ENCODE assay signal across 9 cellular contexts in genomic region chr4:182937268-182938208, GRCh38. TPM values are rescaled to one million over a fixed set of nuclear protein-coding genes. Genes with fewer than 3 reads are reported as not detected.
A peak's percentile ranks its signal among the peaks of the same experiment; 100 is the strongest.
DNase-seq lines count a peak whose midpoint lies in the region; ATAC-seq and TF ChIP-seq lines count a peak whose summit lies in the region.
"Had no signal": no experiment of that assay in that cellular context is flagged by ENCODE, and none has a peak within 500 bp of the region (broad histone marks: within the 10 kb centered on the region; RNA-seq: fewer than 3 reads in every experiment).

No MANE protein-coding gene starts in this region.

- H3K27me3 Mint-ChIP-seq in activated T-cell treated with anti-CD3 and anti-CD28 coated beads, Interleukin-2, amount 50 U/mL, for 72 hours (ENCODE audit: low read depth), result peaks cover 10% of the 10 kb centered on the region
- peaks cover 13% of the 10 kb centered on the region for H3K27me3 Mint-ChIP-seq in activated T-cell treated with anti-CD3 and anti-CD28 coated beads, Interleukin-2, amount 50 U/mL, for 24 hours

- TF ChIP-seq CTCF in MM.1S (IDR thresholded peaks at IDR 0.05; ENCODE audit: low read length) (no peak), parathyroid adenoma (IDR thresholded peaks at IDR 0.05) (no peak)

- H3K36me3 Mint-ChIP-seq in activated T-cell treated with anti-CD3 and anti-CD28 coated beads, Interleukin-2, amount 50 U/mL, for 72 hours (ENCODE audit: insufficient read depth in 2 of 2), result no peaks in the 10 kb centered on the region
- H3K36me3 Mint-ChIP-seq in activated T-cell treated with anti-CD3 and anti-CD28 coated beads, Interleukin-2, amount 50 U/mL, for 24 hours (ENCODE audit: low read depth), result no peaks in the 10 kb centered on the region

- no peaks in the 10 kb centered on the region for H3K9me3 ChIP-seq in MM.1S (replicated peaks; ENCODE audit: insufficient read depth, low read length)
- no peaks in the 10 kb centered on the region for H3K9me3 ChIP-seq in parathyroid adenoma (ENCODE audit: control insufficient read depth, low read length)
- H3K9me3 ChIP-seq in SJCRH30 (replicated peaks), result no peaks in the 10 kb centered on the region

- no peaks in the 10 kb centered on the region for H3F3A ChIP-seq in MM.1S (ENCODE audit: insufficient read depth, low read length)

- peak; percentile 9 to 44 for ATAC-seq in activated T-cell treated with anti-CD3 and anti-CD28 coated beads, Interleukin-2, amount 50 U/mL, for 72 hours (replicated peaks in 1 of 2)
- ATAC-seq in HG02798 (IDR thresholded peaks at IDR 0.05; ENCODE audit: poor library complexity, unreplicated experiment), result peak; percentile 31
- ATAC-seq in activated CD4-positive, CD25-positive, alpha-beta regulatory T cell treated with anti-CD3 and anti-CD28 coated beads, Interleukin-2, amount 50 U/mL, for 24 hours, result no peak

- H3K4me2 ChIP-seq in MM.1S (ENCODE audit: low read depth, low read length), result peak overlapping the region; percentile 27; the same call in 1 of the 2 replicates
- H3K4me2 ChIP-seq in parathyroid adenoma (ENCODE audit: low read length), result no peak overlapping the region

- H3K27ac ChIP-seq in MM.1S (ENCODE audit: low read length) (no peak overlapping the region), parathyroid adenoma (no peak overlapping the region), SJCRH30 (no peak overlapping the region)

- no peak for DNase-seq in activated T-cell treated with anti-CD3 and anti-CD28 coated beads, Interleukin-2, amount 50 U/mL, for 72 hours
- no peak for DNase-seq in activated T-cell treated with anti-CD3 and anti-CD28 coated beads, Interleukin-2, amount 50 U/mL, for 24 hours
- DNase-seq in MM.1S, result no peak
- no peak for DNase-seq in SJCRH30
- DNase-seq in cerebellar cortex (ENCODE audit: low spot score), result no peak
- DNase-seq: cortex of kidney had no signal

- no peak overlapping the region for H3K4me3 Mint-ChIP-seq in activated T-cell treated with anti-CD3 and anti-CD28 coated beads, Interleukin-2, amount 50 U/mL, for 72 hours
- H3K4me3 Mint-ChIP-seq in activated T-cell treated with anti-CD3 and anti-CD28 coated beads, Interleukin-2, amount 50 U/mL, for 24 hours, result no peak overlapping the region

- no peaks in the 10 kb centered on the region for H3K9me2 ChIP-seq in MM.1S (replicated peaks; ENCODE audit: insufficient read depth, low read length)

- H3K36me3 ChIP-seq in MM.1S (replicated peaks; ENCODE audit: insufficient read depth, low read length) (no peaks in the 10 kb centered on the region), parathyroid adenoma (ENCODE audit: control insufficient read depth, insufficient read depth, low read length) (no peaks in the 10 kb centered on the region), SJCRH30 (no peaks in the 10 kb centered on the region)

- no peak overlapping the region for H3K9ac ChIP-seq in MM.1S (ENCODE audit: low read length)
- H3K9ac ChIP-seq in parathyroid adenoma, result no peak overlapping the region

- no peak overlapping the region for H3K4me3 ChIP-seq in MM.1S (ENCODE audit: low read length)
- no peak overlapping the region for H3K4me3 ChIP-seq in parathyroid adenoma (ENCODE audit: low read depth, low read length)
- no peak overlapping the region for H3K4me3 ChIP-seq in SJCRH30

- H3K27me3 ChIP-seq in MM.1S (replicated peaks; ENCODE audit: insufficient read depth, low read length), result no peaks in the 10 kb centered on the region
- H3K27me3 ChIP-seq in parathyroid adenoma (ENCODE audit: control insufficient read depth, insufficient read depth, low read length), result no peaks in the 10 kb centered on the region
- no peaks in the 10 kb centered on the region for H3K27me3 ChIP-seq in SJCRH30

- H3K9me3 Mint-ChIP-seq in activated T-cell treated with anti-CD3 and anti-CD28 coated beads, Interleukin-2, amount 50 U/mL, for 72 hours, result no peaks in the 10 kb centered on the region
- H3K9me3 Mint-ChIP-seq in activated T-cell treated with anti-CD3 and anti-CD28 coated beads, Interleukin-2, amount 50 U/mL, for 24 hours, result no peaks in the 10 kb centered on the region

- H3K79me2 ChIP-seq in MM.1S (ENCODE audit: low read length) (no peaks in the 10 kb centered on the region), parathyroid adenoma (no peaks in the 10 kb centered on the region)

- H2AFZ ChIP-seq in MM.1S (ENCODE audit: low read length) (peak overlapping the region; percentile 77), parathyroid adenoma (peak overlapping the region; percentile 82)

- H3K4me1 Mint-ChIP-seq in activated T-cell treated with anti-CD3 and anti-CD28 coated beads, Interleukin-2, amount 50 U/mL, for 72 hours (ENCODE audit: low read depth), result peaks cover 6% of the 10 kb centered on the region
- H3K4me1 Mint-ChIP-seq in activated T-cell treated with anti-CD3 and anti-CD28 coated beads, Interleukin-2, amount 50 U/mL, for 24 hours (ENCODE audit: low read depth), result peaks cover 3% of the 10 kb centered on the region

- H3K27ac Mint-ChIP-seq in activated T-cell treated with anti-CD3 and anti-CD28 coated beads, Interleukin-2, amount 50 U/mL, for 72 hours, result no peak overlapping the region
- no peak overlapping the region for H3K27ac Mint-ChIP-seq in activated T-cell treated with anti-CD3 and anti-CD28 coated beads, Interleukin-2, amount 50 U/mL, for 24 hours

- no peaks in the 10 kb centered on the region for H3K4me1 ChIP-seq in MM.1S (ENCODE audit: low read length)
- H3K4me1 ChIP-seq in parathyroid adenoma, result no peaks in the 10 kb centered on the region
- H3K4me1 ChIP-seq in SJCRH30, result no peaks in the 10 kb centered on the region

- no peaks in the 10 kb centered on the region for H4K20me1 ChIP-seq in MM.1S (ENCODE audit: insufficient read depth, low read length)

RNA-seq across cellular contexts. Expression of gene DCTD, which starts 20.4 kb away (rescaled TPM):
- total RNA-seq in activated T-cell treated with anti-CD3 and anti-CD28 coated beads, Interleukin-2, amount 50 U/mL, for 72 hours, result 100 to 1,000 TPM; 112 to 126 TPM
- total RNA-seq in SJCRH30 (2014; rRNA removed; shearing (Covaris generic)), result 72.5 and 73.6 TPM in 2 replicates

Comparison
In these comparisons a context has a peak if more than half of its experiments do, and no peak if none do; other contexts are left out.
1. ATAC-seq: peak in activated T-cell treated with anti-CD3 and anti-CD28 coated beads, Interleukin-2, amount 50 U/mL, for 72 hours (2 of 2) and HG02798 (single experiment); none in activated CD4-positive, CD25-positive, alpha-beta regulatory T cell treated with anti-CD3 and anti-CD28 coated beads, Interleukin-2, amount 50 U/mL, for 24 hours (0 of 2).